In genomic region chr6:35367646-35368037, GRCh38 we compare ENCODE assay signal across 18 cellular contexts. TPM values are rescaled to one million over a fixed set of nuclear protein-coding genes. Genes with fewer than 3 reads are reported as not detected.
DNase-seq lines count a peak whose midpoint lies in the region; ATAC-seq, FAIRE-seq and TF ChIP-seq lines count a peak whose summit lies in the region.
"Had no signal": no experiment of that assay in that cellular context is flagged by ENCODE, and none has a peak within 500 bp of the region (broad histone marks: within the 10 kb centered on the region; RNA-seq: fewer than 3 reads in every experiment).

No MANE protein-coding gene starts in this region.

- H3K27me3 ChIP-seq in GM23248 (replicated peaks; ENCODE audit: insufficient read depth): no peaks in the 10 kb centered on the region
- no peaks in the 10 kb centered on the region for H3K27me3 ChIP-seq in astrocyte (ENCODE audit: insufficient read depth, low read length)
- no peaks in the 10 kb centered on the region for H3K27me3 ChIP-seq in osteoblast (ENCODE audit: insufficient read depth, low read length)
- H3K27me3 ChIP-seq: esophagus muscularis mucosa had no signal

- H3K9me2 ChIP-seq in GM23248 (ENCODE audit: insufficient read depth): no peaks in the 10 kb centered on the region

- H4K20me1 ChIP-seq in GM23248 (ENCODE audit: insufficient read depth): no peaks in the 10 kb centered on the region
- no peaks in the 10 kb centered on the region for H4K20me1 ChIP-seq in astrocyte (ENCODE audit: insufficient read depth, low read length)
- H4K20me1 ChIP-seq in osteoblast (ENCODE audit: insufficient read depth, low read length): no peaks in the 10 kb centered on the region

- H3K4me3 ChIP-seq in GM23248: no peak overlapping the region
- no peak overlapping the region for H3K4me3 ChIP-seq in astrocyte (ENCODE audit: insufficient read depth, low read depth, low read length)
- no peak overlapping the region for H3K4me3 ChIP-seq in osteoblast (ENCODE audit: insufficient read depth, low read length)
- H3K4me3 ChIP-seq: esophagus muscularis mucosa had no signal

- no peak for TF ChIP-seq CTCF in C4-2B (conservative IDR thresholded peaks at IDR 0.05)
- no peak for TF ChIP-seq CTCF in astrocyte (IDR thresholded peaks at IDR 0.05; ENCODE audit: insufficient read depth, low read depth, low read length)
- TF ChIP-seq CTCF in osteoblast (IDR thresholded peaks at IDR 0.05; ENCODE audit: extremely low read depth, low read depth, low read length): no peak
- no peak for TF ChIP-seq CTCF in CD14-positive monocyte (IDR thresholded peaks at IDR 0.05)

- H3K4me1 ChIP-seq in GM23248 (ENCODE audit: insufficient read depth) (peaks cover 54% of the 10 kb centered on the region), astrocyte (ENCODE audit: insufficient read depth, low read length) (peaks cover 47% of the 10 kb centered on the region), osteoblast (ENCODE audit: insufficient read depth, low read length) (peaks cover 67% of the 10 kb centered on the region)

- no peaks in the 10 kb centered on the region for H3K36me3 ChIP-seq in GM23248 (ENCODE audit: low read depth)
- peaks cover 1% of the 10 kb centered on the region for H3K36me3 ChIP-seq in astrocyte (ENCODE audit: insufficient read depth, low read length)
- peaks cover 13% of the 10 kb centered on the region for H3K36me3 ChIP-seq in osteoblast (ENCODE audit: insufficient read depth, low read length)

- peaks cover 58% of the 10 kb centered on the region for H3F3A ChIP-seq in GM23248 (ENCODE audit: insufficient read depth)

- intact Hi-C loops in CD14-positive monocyte (cut with micrococcal nuclease): no loop called here

- H3K4me1 Mint-ChIP-seq in astrocyte (ENCODE audit: low read depth, unreplicated experiment) (peaks cover 38% of the 10 kb centered on the region), CD14-positive monocyte (peaks cover 63% of the 10 kb centered on the region)

- in situ Hi-C loops in GM23248 (cut with MboI): no loop called here

- H3K79me2 ChIP-seq in GM23248 (ENCODE audit: insufficient read depth): peaks cover 78% of the 10 kb centered on the region
- H3K79me2 ChIP-seq in astrocyte (ENCODE audit: insufficient read depth, low read length): peaks cover 64% of the 10 kb centered on the region
- peaks cover 68% of the 10 kb centered on the region for H3K79me2 ChIP-seq in osteoblast (ENCODE audit: insufficient read depth, low read length)

- H3K36me3 Mint-ChIP-seq in astrocyte (ENCODE audit: low read depth, unreplicated experiment) (peaks cover 4% of the 10 kb centered on the region), CD14-positive monocyte (peaks cover 32 to 35% of the 10 kb centered on the region in 2 donors)
- H3K36me3 Mint-ChIP-seq: WTC11 had no signal

- FAIRE-seq in astrocyte (lab: Jason Lieb, UNC): no peak

- H3K9me3 Mint-ChIP-seq in astrocyte (ENCODE audit: unreplicated experiment): peaks cover 1% of the 10 kb centered on the region
- H3K9me3 Mint-ChIP-seq in CD14-positive monocyte: peaks cover 0 to 2% (median 0%) of the 10 kb centered on the region in 7 donors
- H3K9me3 Mint-ChIP-seq: H9, WTC11 had no signal

- ATAC-seq in GM18867 (IDR thresholded peaks at IDR 0.05; ENCODE audit: unreplicated experiment): no peak
- ATAC-seq: WTC11 had no signal

- H3K27ac ChIP-seq in C4-2B: peak overlapping the region; percentile 68
- H3K27ac ChIP-seq in GM23248: peak overlapping the region; percentile 99
- peak overlapping the region; percentile 61 for H3K27ac ChIP-seq in astrocyte (ENCODE audit: low read depth, low read length)
- H3K27ac ChIP-seq in osteoblast (ENCODE audit: low read depth, low read length): peak overlapping the region; percentile 98
- H3K27ac ChIP-seq: esophagus muscularis mucosa had no signal

- H3K27me3 Mint-ChIP-seq in astrocyte (ENCODE audit: low read depth, unreplicated experiment) (no peaks in the 10 kb centered on the region), CD14-positive monocyte (ENCODE audit: low read depth in 3 of 3) (peaks cover 8 to 11% (median 10%) of the 10 kb centered on the region in 3 donors)

- no peak overlapping the region for H3K27ac Mint-ChIP-seq in astrocyte (ENCODE audit: unreplicated experiment)
- H3K27ac Mint-ChIP-seq in CD14-positive monocyte: peak overlapping the region in 1 of 7 donors; percentile 45
- H3K27ac Mint-ChIP-seq: H9, WTC11 had no signal

- H3K9ac ChIP-seq in GM23248 (peak overlapping the region; percentile 84), astrocyte (ENCODE audit: low read length) (no peak overlapping the region)

- H3K4me3 Mint-ChIP-seq in astrocyte (ENCODE audit: unreplicated experiment) (no peak overlapping the region), CD14-positive monocyte (no peak overlapping the region)
- H3K4me3 Mint-ChIP-seq: H9, WTC11 had no signal

- 70 to 71% methylated on average over 5 of the region's 5 CpGs for WGBS in GM23248 (ENCODE audit: low coverage in 1 of 2, low lambda C conversion rate in 2 of 2, missing lambda C conversion rate in 2 of 2), 2 experiments

- DNase-seq in GM23248: no peak
- DNase-seq in astrocyte (ENCODE audit: low read depth): no peak
- DNase-seq in osteoblast (ENCODE audit: insufficient read length, low spot score, missing footprints): peak; percentile 26
- DNase-seq in GF-D8 (lab: John Stamatoyannopoulos, UW): no peak
- DNase-seq in CD14-positive monocyte (ENCODE audit: low spot score): no peak
- DNase-seq: amniotic stem cell; caudate nucleus; H9; left colon; midbrain; NCI-H1694 treated with DMSO at 0.1 percent for 48 hours; NCI-H748 treated with DMSO at 0.1 percent for 48 hours; SHP77 treated with DMSO at 0.1 percent for 48 hours; stimulated activated CD4-positive, alpha-beta T cell treated with anti-CD3 and anti-CD28 coated beads, Interleukin-15, amount 100 ng/mL, for 24 hours had no signal

- H3K4me2 ChIP-seq in GM23248 (ENCODE audit: unreplicated experiment) (no peak overlapping the region), astrocyte (ENCODE audit: low read length) (no peak overlapping the region), osteoblast (ENCODE audit: insufficient read depth, low read length) (peak overlapping the region; percentile 15)

- H3K9me3 ChIP-seq in GM23248 (ENCODE audit: low read depth): no peaks in the 10 kb centered on the region
- H3K9me3 ChIP-seq in astrocyte (ENCODE audit: insufficient read depth, low read depth, low read length): no peaks in the 10 kb centered on the region
- no peaks in the 10 kb centered on the region for H3K9me3 ChIP-seq in osteoblast (ENCODE audit: low read depth, low read length)
- H3K9me3 ChIP-seq: esophagus muscularis mucosa had no signal

- no peak overlapping the region for H2AFZ ChIP-seq in GM23248
- H2AFZ ChIP-seq in astrocyte (ENCODE audit: low read depth, low read length): no peak overlapping the region
- H2AFZ ChIP-seq in osteoblast (ENCODE audit: low read length): no peak overlapping the region

RNA-seq across cellular contexts. Expression of gene PPARD, which starts 25.3 kb away (rescaled TPM):
- total RNA-seq in GM23248 (2014; rRNA removed; shearing (Covaris generic)): 13.3 and 15.9 TPM in 2 replicates
- polyA plus RNA-seq in GM23248 (2016; fragmentation: Nextera tagmentation; extraction: Ambion mirVana) (21.7 and 22.3 TPM in 2 replicates), CD14-positive monocyte (1 to 10 TPM; 1.2 to 2.4 TPM)
- total RNA-seq in astrocyte (9.9 and 11.3 TPM in 2 replicates), osteoblast (12.3 and 13.3 TPM in 2 replicates)
